ENCODE assay signal across 8 cellular contexts in genomic region chr2:173963323-173963816, GRCh38. TPM values are rescaled to one million over a fixed set of nuclear protein-coding genes. Genes with fewer than 3 reads are reported as not detected.
DNase-seq lines count a peak whose midpoint lies in the region; ATAC-seq and TF ChIP-seq lines count a peak whose summit lies in the region.

No MANE protein-coding gene starts in this region.

- peak in 1 of 2 experiments; percentile 60 for DNase-seq in Caco-2
- peak; percentile 95 for DNase-seq in NCI-H510A treated with DMSO at 0.1 percent for 48 hours (lab: John Stamatoyannopoulos, UW)
- DNase-seq in activated T-helper 2 cell treated with anti-CD3 and anti-CD28 coated beads, Interferon-gamma antibody, Interleukin-2, Interleukin-4, amounts not matched to agents 10 μg/mL and 5 μg/mL and 100 μg/mL, durations not matched to agents 14 hours and 24 hours and 36 hours (ENCODE audit: low spot score) = no peak
- peak; percentile 35 to 72 for DNase-seq in foreskin fibroblast
- DNase-seq in progenitor cell of endocrine pancreas (ENCODE audit: low spot score, unreplicated experiment) = no peak
- no peak for DNase-seq in T-helper 9 cell

- TF ChIP-seq CTCF in Caco-2 (IDR thresholded peaks at IDR 0.05; ENCODE audit: insufficient read depth in 1 of 2, low read depth in 1 of 2, low read length in 1 of 2, severe bottlenecking in 1 of 2, unreplicated experiment in 1 of 2) (peak; percentile 28 to 34), foreskin fibroblast (IDR thresholded peaks at IDR 0.05; ENCODE audit: low read depth, low read length) (peak; percentile 26), progenitor cell of endocrine pancreas (IDR thresholded peaks at IDR 0.05; ENCODE audit: unreplicated experiment) (peak; percentile 43)

- peaks cover 42% of the 10 kb centered on the region for H3K4me1 ChIP-seq in Caco-2

- H3K4me3 ChIP-seq in Caco-2 (ENCODE audit: low read depth, low read length) = peak overlapping the region; percentile 98
- H3K4me3 ChIP-seq in foreskin fibroblast (ENCODE audit: low read depth in 1 of 2, low read length in 2 of 2) = peak overlapping the region; percentile 54 to 80

- ATAC-seq in GM18909 (IDR thresholded peaks at IDR 0.05; ENCODE audit: poor library complexity, unreplicated experiment) (peak; percentile 24), HG03135 (IDR thresholded peaks at IDR 0.05; ENCODE audit: unreplicated experiment) (peak; percentile 25)

- no peaks in the 10 kb centered on the region for H3K9me3 ChIP-seq in Caco-2

- intact Hi-C loops in Caco-2 (cut with micrococcal nuclease; ENCODE audit: unreplicated experiment) = loop anchor here (10.0 kb wide), 1 partner anchor 281 kb away; the partner anchor contains the start of gene OLA1
- intact Hi-C loops in activated T-helper 2 cell treated with anti-CD3 and anti-CD28 coated beads, Interferon-gamma antibody, Interleukin-2, Interleukin-4, amounts not matched to agents 10 μg/mL and 5 μg/mL and 100 μg/mL, durations not matched to agents 14 hours and 24 hours and 36 hours (cut with micrococcal nuclease) = loop anchor here (1.0 to 10.0 kb wide), 10 partner anchors 21 to 829 kb away; partner anchors contain the start of genes CDCA7, GPR155, OLA1 and SCRN3

- H3K36me3 Mint-ChIP-seq in Caco-2 (ENCODE audit: insufficient read depth, unreplicated experiment) (peaks cover 74% of the 10 kb centered on the region), progenitor cell of endocrine pancreas (ENCODE audit: insufficient read depth) (peaks cover 14% of the 10 kb centered on the region)
- H3K36me3 Mint-ChIP-seq in activated T-helper 2 cell treated with anti-CD3 and anti-CD28 coated beads, Interferon-gamma antibody, Interleukin-2, Interleukin-4, amounts not matched to agents 10 μg/mL and 5 μg/mL and 100 μg/mL, durations not matched to agents 14 hours and 24 hours and 36 hours (ENCODE audit: low read depth) = peaks cover 42% of the 10 kb centered on the region

- no peaks in the 10 kb centered on the region for H3K27me3 Mint-ChIP-seq in Caco-2 (ENCODE audit: insufficient read depth, unreplicated experiment)
- no peaks in the 10 kb centered on the region for H3K27me3 Mint-ChIP-seq in activated T-helper 2 cell treated with anti-CD3 and anti-CD28 coated beads, Interferon-gamma antibody, Interleukin-2, Interleukin-4, amounts not matched to agents 10 μg/mL and 5 μg/mL and 100 μg/mL, durations not matched to agents 14 hours and 24 hours and 36 hours (ENCODE audit: low read depth)
- H3K27me3 Mint-ChIP-seq in progenitor cell of endocrine pancreas = no peaks in the 10 kb centered on the region

- H3K9me3 Mint-ChIP-seq in Caco-2 (ENCODE audit: unreplicated experiment) = no peaks in the 10 kb centered on the region
- H3K9me3 Mint-ChIP-seq in activated T-helper 2 cell treated with anti-CD3 and anti-CD28 coated beads, Interferon-gamma antibody, Interleukin-2, Interleukin-4, amounts not matched to agents 10 μg/mL and 5 μg/mL and 100 μg/mL, durations not matched to agents 14 hours and 24 hours and 36 hours = no peaks in the 10 kb centered on the region
- H3K9me3 Mint-ChIP-seq in progenitor cell of endocrine pancreas (ENCODE audit: low read depth) = no peaks in the 10 kb centered on the region

- peaks cover 2% of the 10 kb centered on the region; the same call in 1 of the 2 replicates for H3K36me3 ChIP-seq in Caco-2 (ENCODE audit: control insufficient read depth, insufficient read depth, low read length)

- BruUV-seq in Caco-2 (replicated peaks; lab: Mats Ljungman, UMichigan) = no TSS peak

- H3K4me1 Mint-ChIP-seq in Caco-2 (ENCODE audit: low read depth, unreplicated experiment) = peaks cover 43% of the 10 kb centered on the region
- H3K4me1 Mint-ChIP-seq in activated T-helper 2 cell treated with anti-CD3 and anti-CD28 coated beads, Interferon-gamma antibody, Interleukin-2, Interleukin-4, amounts not matched to agents 10 μg/mL and 5 μg/mL and 100 μg/mL, durations not matched to agents 14 hours and 24 hours and 36 hours (ENCODE audit: low read depth) = peaks cover 48% of the 10 kb centered on the region
- peaks cover 32% of the 10 kb centered on the region for H3K4me1 Mint-ChIP-seq in progenitor cell of endocrine pancreas (ENCODE audit: low read depth)

- no peaks in the 10 kb centered on the region for H3K27me3 ChIP-seq in Caco-2 (replicated peaks; ENCODE audit: control insufficient read depth, insufficient read depth, low read length)

- H3K4me3 Mint-ChIP-seq in Caco-2 (ENCODE audit: unreplicated experiment) (peak overlapping the region; percentile 98), progenitor cell of endocrine pancreas (ENCODE audit: low read depth) (peak overlapping the region; percentile 85)
- H3K4me3 Mint-ChIP-seq in activated T-helper 2 cell treated with anti-CD3 and anti-CD28 coated beads, Interferon-gamma antibody, Interleukin-2, Interleukin-4, amounts not matched to agents 10 μg/mL and 5 μg/mL and 100 μg/mL, durations not matched to agents 14 hours and 24 hours and 36 hours (ENCODE audit: low read depth) = peak overlapping the region; percentile 99

- POLR2A ChIA-PET in Caco-2 (lab: Charles Lee) = interaction anchor here (1.3 kb wide), 1 partner anchor 41 kb away, joined by 14 read pairs; no protein-coding TSS in a partner anchor

- CTCF ChIA-PET in Caco-2 (lab: Charles Lee) = interaction anchor here (0.6 to 1.3 kb wide), 4 partner anchors 40 to 363 kb away, joined by 3 to 8 read pairs (median 5); no protein-coding TSS in a partner anchor

- H3K27ac Mint-ChIP-seq in Caco-2 (ENCODE audit: unreplicated experiment) = peak overlapping the region; percentile 95
- H3K27ac Mint-ChIP-seq in activated T-helper 2 cell treated with anti-CD3 and anti-CD28 coated beads, Interferon-gamma antibody, Interleukin-2, Interleukin-4, amounts not matched to agents 10 μg/mL and 5 μg/mL and 100 μg/mL, durations not matched to agents 14 hours and 24 hours and 36 hours = peak overlapping the region; percentile 99
- H3K27ac Mint-ChIP-seq in progenitor cell of endocrine pancreas = peak overlapping the region; percentile 98

RNA-seq across cellular contexts. Expression of gene SP3, which starts 1.8 kb away (rescaled TPM):
- total RNA-seq in Caco-2 (2022) (108 and 111 TPM in 2 replicates), progenitor cell of endocrine pancreas (93.8 and 96.9 TPM in 2 replicates)
- 104 and 105 TPM in 2 replicates for total RNA-seq in activated T-helper 2 cell treated with anti-CD3 and anti-CD28 coated beads, Interferon-gamma antibody, Interleukin-2, Interleukin-4, amounts not matched to agents 10 μg/mL and 5 μg/mL and 100 μg/mL, durations not matched to agents 14 hours and 24 hours and 36 hours

Comparison
In these comparisons a context has a peak if more than half of its experiments do, and no peak if none do; other contexts are left out.
1. DNase-seq: peak in NCI-H510A treated with DMSO at 0.1 percent for 48 hours (single experiment) and foreskin fibroblast (2 of 2); none in activated T-helper 2 cell treated with anti-CD3 and anti-CD28 coated beads, Interferon-gamma antibody, Interleukin-2, Interleukin-4, amounts not matched to agents 10 μg/mL and 5 μg/mL and 100 μg/mL, durations not matched to agents 14 hours and 24 hours and 36 hours (single experiment), progenitor cell of endocrine pancreas (single experiment) and T-helper 9 cell (single experiment).
2. Peak in every context shown above with its lines, with median percentiles within 50 percentile points of each other: H3K27ac Mint-ChIP-seq, H3K4me3 Mint-ChIP-seq and CTCF ChIP-seq.